1 cellular context compared by ENCODE assay signal in the genomic region with DNA sequence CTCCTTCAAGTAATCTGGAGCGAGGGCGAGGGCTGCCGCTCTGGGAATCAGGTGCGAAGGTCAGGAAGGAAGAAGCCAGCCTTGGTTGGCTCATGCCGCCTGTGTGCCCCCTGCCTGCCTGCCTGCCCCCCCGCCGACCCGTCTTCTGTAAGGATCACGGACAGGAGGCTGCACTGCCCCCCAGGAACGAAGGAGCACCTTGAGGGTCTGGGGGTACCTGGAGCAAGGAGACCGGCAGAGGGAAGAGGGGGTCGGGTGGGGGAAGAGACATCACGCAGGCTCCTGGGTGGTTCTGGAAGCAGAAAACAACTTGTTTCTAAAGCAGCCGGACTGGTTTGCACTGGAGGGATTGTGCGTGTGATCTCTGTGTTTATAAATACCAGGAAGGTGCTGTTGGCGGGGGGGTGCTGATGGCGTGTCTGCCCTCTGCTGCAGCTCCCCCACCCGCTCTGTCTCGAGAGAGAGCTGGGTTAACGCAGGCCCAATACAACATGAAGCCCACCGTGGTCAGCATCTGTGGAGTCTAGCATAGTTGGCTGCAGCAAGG.
TF ChIP-seq lines count a peak whose summit lies in the region.

No MANE protein-coding gene starts in this region.

TF ChIP-seq in WTC11, 78 proteins besides CTCF, POLR2A, EP300 and RAD21 (continued from another document):
- TF ChIP-seq, protein P1, sequence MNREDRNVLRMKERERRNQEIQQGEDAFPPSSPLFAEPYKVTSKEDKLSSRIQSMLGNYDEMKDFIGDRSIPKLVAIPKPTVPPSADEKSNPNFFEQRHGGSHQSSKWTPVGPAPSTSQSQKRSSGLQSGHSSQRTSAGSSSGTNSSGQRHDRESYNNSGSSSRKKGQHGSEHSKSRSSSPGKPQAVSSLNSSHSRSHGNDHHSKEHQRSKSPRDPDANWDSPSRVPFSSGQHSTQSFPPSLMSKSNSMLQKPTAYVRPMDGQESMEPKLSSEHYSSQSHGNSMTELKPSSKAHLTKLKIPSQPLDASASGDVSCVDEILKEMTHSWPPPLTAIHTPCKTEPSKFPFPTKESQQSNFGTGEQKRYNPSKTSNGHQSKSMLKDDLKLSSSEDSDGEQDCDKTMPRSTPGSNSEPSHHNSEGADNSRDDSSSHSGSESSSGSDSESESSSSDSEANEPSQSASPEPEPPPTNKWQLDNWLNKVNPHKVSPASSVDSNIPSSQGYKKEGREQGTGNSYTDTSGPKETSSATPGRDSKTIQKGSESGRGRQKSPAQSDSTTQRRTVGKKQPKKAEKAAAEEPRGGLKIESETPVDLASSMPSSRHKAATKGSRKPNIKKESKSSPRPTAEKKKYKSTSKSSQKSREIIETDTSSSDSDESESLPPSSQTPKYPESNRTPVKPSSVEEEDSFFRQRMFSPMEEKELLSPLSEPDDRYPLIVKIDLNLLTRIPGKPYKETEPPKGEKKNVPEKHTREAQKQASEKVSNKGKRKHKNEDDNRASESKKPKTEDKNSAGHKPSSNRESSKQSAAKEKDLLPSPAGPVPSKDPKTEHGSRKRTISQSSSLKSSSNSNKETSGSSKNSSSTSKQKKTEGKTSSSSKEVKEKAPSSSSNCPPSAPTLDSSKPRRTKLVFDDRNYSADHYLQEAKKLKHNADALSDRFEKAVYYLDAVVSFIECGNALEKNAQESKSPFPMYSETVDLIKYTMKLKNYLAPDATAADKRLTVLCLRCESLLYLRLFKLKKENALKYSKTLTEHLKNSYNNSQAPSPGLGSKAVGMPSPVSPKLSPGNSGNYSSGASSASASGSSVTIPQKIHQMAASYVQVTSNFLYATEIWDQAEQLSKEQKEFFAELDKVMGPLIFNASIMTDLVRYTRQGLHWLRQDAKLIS (CRISPR knock-in tag; IDR thresholded peaks at IDR 0.05; ENCODE audit: borderline replicate concordance), result no peak
- TF ChIP-seq ATF1 (CRISPR knock-in tag; IDR thresholded peaks at IDR 0.05) (no peak), ELF4 (CRISPR knock-in tag; IDR thresholded peaks at IDR 0.05; ENCODE audit: low read depth) (no peak), ZNF317 (CRISPR knock-in tag; IDR thresholded peaks at IDR 0.05; ENCODE audit: borderline replicate concordance, low read depth) (no peak)
